In the genomic region with DNA sequence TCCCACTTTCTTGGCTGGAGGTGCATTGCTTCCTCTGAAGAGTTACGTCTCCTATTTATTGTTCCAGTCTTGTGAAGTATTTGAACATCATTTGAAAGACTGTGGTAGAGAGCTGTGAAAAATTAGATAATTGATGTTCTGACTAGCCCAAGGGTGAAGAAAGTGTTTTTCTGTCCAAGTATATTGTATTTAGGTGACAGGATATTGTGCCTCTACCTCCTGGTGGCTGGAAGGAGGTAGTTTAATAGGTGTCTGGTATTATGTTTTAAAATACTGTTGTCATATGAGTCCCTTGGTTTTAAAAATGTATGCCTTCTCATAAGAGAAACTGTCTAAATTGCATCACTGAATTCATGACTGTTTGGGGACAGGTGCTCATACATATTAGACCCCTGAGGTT, we compare ENCODE assay signal across 19 cellular contexts.
"Had no signal": no experiment of that assay in that cellular context is flagged by ENCODE, and none has a peak within 500 bp of the region (broad histone marks: within the 10 kb centered on the region; RNA-seq: fewer than 3 reads in every experiment).

No MANE protein-coding gene starts in this region.

- H3K4me2 ChIP-seq: hepatocyte had no signal

- H3K9me3 ChIP-seq: left ventricle myocardium inferior, testis had no signal

- H3K27ac ChIP-seq: hepatocyte, left ventricle myocardium inferior, SK-N-MC, testis had no signal

- H3K36me3 Mint-ChIP-seq: naive thymus-derived CD8-positive, alpha-beta T cell had no signal

- H2AFZ ChIP-seq: hepatocyte had no signal

- H3K27me3 ChIP-seq: hepatocyte, testis had no signal

- H3K4me3 ChIP-seq: hepatocyte, left ventricle myocardium inferior, SK-N-MC, testis had no signal

- DNase-seq: activated CD4-positive, alpha-beta T cell treated with anti-CD3 and anti-CD28 coated beads for 1 hour; activated CD4-positive, alpha-beta T cell treated with anti-CD3 and anti-CD28 coated beads, Interleukin-2, amount 50 U/mL, for 1 hour; activated CD8-positive, alpha-beta memory T cell treated with anti-CD3 and anti-CD28 coated beads for 24 hours; activated CD8-positive, alpha-beta memory T cell treated with anti-CD3 and anti-CD28 coated beads, Interleukin-2, amount 50 U/mL, for 4 hours; activated effector memory CD4-positive, alpha-beta T cell treated with Interleukin-2 at 50 U/mL for 16 hours; activated naive CD4-positive, alpha-beta T cell treated with anti-CD3 and anti-CD28 coated beads for 36 hours; activated T-cell treated with anti-CD3 and anti-CD28 coated beads, Interleukin-2, amount 50 U/mL, for 48 hours; amygdala; cortex of kidney; glutamatergic neuron; left ventricle myocardium inferior; naive thymus-derived CD8-positive, alpha-beta T cell; stimulated activated CD4-positive, alpha-beta T cell treated with anti-CD3 and anti-CD28 coated beads, Interleukin-2, amount 100 ng/mL, for 48 hours; stimulated activated naive CD4-positive, alpha-beta T cell; testis; trophoblast cell had no signal

- H3K9me3 Mint-ChIP-seq: activated naive CD4-positive, alpha-beta T cell treated with anti-CD3 and anti-CD28 coated beads for 36 hours; naive thymus-derived CD8-positive, alpha-beta T cell had no signal

- ATAC-seq: sciatic nerve had no signal

- H3K79me2 ChIP-seq: hepatocyte had no signal

- H3K4me3 Mint-ChIP-seq: activated naive CD4-positive, alpha-beta T cell treated with anti-CD3 and anti-CD28 coated beads for 36 hours; naive thymus-derived CD8-positive, alpha-beta T cell had no signal

- H3K36me3 ChIP-seq: left ventricle myocardium inferior had no signal

- H3K27ac Mint-ChIP-seq: activated naive CD4-positive, alpha-beta T cell treated with anti-CD3 and anti-CD28 coated beads for 36 hours had no signal

- H3K27me3 Mint-ChIP-seq: naive thymus-derived CD8-positive, alpha-beta T cell had no signal
